In genomic region chr17:40168262-40168832, GRCh38 we compare ENCODE assay signal across 1 cellular context.
TF ChIP-seq lines count a peak whose summit lies in the region.

No MANE protein-coding gene starts in this region.

TF ChIP-seq in IMR-90, 13 proteins besides CTCF, POLR2A, EP300 and RAD21 (continued from another document):
- TF ChIP-seq, protein P1, sequence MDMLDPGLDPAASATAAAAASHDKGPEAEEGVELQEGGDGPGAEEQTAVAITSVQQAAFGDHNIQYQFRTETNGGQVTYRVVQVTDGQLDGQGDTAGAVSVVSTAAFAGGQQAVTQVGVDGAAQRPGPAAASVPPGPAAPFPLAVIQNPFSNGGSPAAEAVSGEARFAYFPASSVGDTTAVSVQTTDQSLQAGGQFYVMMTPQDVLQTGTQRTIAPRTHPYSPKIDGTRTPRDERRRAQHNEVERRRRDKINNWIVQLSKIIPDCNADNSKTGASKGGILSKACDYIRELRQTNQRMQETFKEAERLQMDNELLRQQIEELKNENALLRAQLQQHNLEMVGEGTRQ (IDR thresholded peaks at IDR 0.05; ENCODE audit: low read depth, low read length), result no peak
- TF ChIP-seq NFE2L2 (IDR thresholded peaks at IDR 0.05; ENCODE audit: low read depth, low read length) (no peak), MXI1 (IDR thresholded peaks at IDR 0.05; ENCODE audit: borderline replicate concordance, low read depth, low read length) (no peak), BHLHE40 (IDR thresholded peaks at IDR 0.05; ENCODE audit: low read depth, low read length) (no peak), CHD1 (IDR thresholded peaks at IDR 0.05; ENCODE audit: low read depth, low read length) (no peak), RFX5 (IDR thresholded peaks at IDR 0.05; ENCODE audit: low read depth, low read length) (0 out of 2 replicates have a peak, but pooled peaks have one; percentile 28), RCOR1 (IDR thresholded peaks at IDR 0.05; ENCODE audit: insufficient replicate concordance, low read length) (no peak), SMC3 (IDR thresholded peaks at IDR 0.05; ENCODE audit: low read depth, low read length) (peak; percentile 64), CEBPB (IDR thresholded peaks at IDR 0.05; ENCODE audit: low read depth, low read length) (no peak), MAFK (IDR thresholded peaks at IDR 0.05; ENCODE audit: low read depth, low read length) (no peak), FOS (IDR thresholded peaks at IDR 0.05; ENCODE audit: low read depth, low read length) (no peak)
